2 cellular contexts compared by ENCODE assay signal in the genomic region with DNA sequence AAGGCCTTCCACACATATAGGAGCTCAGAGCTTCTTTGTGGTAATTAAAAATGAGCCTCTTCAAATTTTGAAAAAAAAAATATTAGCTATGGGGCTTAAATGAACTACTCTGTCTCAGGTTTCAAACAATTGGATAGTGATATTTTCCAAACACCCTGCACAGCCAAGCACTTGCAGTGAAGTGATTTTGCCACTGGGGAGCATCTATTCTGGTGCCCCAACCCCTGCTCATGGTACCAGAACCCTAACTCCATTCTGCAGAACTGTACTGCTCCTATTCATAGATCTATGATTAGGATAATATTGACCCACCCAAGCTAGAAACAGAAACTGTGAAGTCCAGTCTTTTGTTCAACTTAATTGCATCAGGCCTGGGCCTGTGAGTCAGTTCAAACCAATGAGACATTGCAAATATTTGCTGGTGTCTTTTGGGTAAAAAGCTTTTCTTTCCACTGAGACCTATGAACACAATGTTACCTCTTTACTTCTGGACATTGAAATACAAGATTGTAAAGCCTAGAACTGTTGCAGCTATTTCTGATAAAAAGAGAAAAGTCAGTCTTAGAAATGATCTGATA.
TF ChIP-seq lines count a peak whose summit lies in the region.

No MANE protein-coding gene starts in this region.

TF ChIP-seq in HepG2, 621 proteins besides CTCF, POLR2A, EP300 and RAD21:
- TF ChIP-seq ZNF672 (CRISPR knock-in tag; IDR thresholded peaks at IDR 0.05): no peak
- TF ChIP-seq, protein P1, sequence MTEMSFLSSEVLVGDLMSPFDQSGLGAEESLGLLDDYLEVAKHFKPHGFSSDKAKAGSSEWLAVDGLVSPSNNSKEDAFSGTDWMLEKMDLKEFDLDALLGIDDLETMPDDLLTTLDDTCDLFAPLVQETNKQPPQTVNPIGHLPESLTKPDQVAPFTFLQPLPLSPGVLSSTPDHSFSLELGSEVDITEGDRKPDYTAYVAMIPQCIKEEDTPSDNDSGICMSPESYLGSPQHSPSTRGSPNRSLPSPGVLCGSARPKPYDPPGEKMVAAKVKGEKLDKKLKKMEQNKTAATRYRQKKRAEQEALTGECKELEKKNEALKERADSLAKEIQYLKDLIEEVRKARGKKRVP (CRISPR knock-in tag; IDR thresholded peaks at IDR 0.05): peak in 1 of 2 experiments; percentile 51; a peak in 1 of 4 replicates
- TF ChIP-seq CEBPB (IDR thresholded peaks at IDR 0.05; ENCODE audit: borderline replicate concordance, low read depth, low read length): 0 out of 2 replicates have a peak, but pooled peaks have one; percentile 31
TF ChIP-seq in HepG2: peak in this region for 2.

TF ChIP-seq in H1, 55 proteins besides CTCF, POLR2A, EP300 and RAD21:
- no peak for TF ChIP-seq CHD2 (IDR thresholded peaks at IDR 0.05; ENCODE audit: low read length)
- TF ChIP-seq POU5F1 (IDR thresholded peaks at IDR 0.05; ENCODE audit: low read depth, low read length): no peak
- no peak for TF ChIP-seq TBP (IDR thresholded peaks at IDR 0.05; ENCODE audit: low read depth, low read length)
- TF ChIP-seq, protein P2, sequence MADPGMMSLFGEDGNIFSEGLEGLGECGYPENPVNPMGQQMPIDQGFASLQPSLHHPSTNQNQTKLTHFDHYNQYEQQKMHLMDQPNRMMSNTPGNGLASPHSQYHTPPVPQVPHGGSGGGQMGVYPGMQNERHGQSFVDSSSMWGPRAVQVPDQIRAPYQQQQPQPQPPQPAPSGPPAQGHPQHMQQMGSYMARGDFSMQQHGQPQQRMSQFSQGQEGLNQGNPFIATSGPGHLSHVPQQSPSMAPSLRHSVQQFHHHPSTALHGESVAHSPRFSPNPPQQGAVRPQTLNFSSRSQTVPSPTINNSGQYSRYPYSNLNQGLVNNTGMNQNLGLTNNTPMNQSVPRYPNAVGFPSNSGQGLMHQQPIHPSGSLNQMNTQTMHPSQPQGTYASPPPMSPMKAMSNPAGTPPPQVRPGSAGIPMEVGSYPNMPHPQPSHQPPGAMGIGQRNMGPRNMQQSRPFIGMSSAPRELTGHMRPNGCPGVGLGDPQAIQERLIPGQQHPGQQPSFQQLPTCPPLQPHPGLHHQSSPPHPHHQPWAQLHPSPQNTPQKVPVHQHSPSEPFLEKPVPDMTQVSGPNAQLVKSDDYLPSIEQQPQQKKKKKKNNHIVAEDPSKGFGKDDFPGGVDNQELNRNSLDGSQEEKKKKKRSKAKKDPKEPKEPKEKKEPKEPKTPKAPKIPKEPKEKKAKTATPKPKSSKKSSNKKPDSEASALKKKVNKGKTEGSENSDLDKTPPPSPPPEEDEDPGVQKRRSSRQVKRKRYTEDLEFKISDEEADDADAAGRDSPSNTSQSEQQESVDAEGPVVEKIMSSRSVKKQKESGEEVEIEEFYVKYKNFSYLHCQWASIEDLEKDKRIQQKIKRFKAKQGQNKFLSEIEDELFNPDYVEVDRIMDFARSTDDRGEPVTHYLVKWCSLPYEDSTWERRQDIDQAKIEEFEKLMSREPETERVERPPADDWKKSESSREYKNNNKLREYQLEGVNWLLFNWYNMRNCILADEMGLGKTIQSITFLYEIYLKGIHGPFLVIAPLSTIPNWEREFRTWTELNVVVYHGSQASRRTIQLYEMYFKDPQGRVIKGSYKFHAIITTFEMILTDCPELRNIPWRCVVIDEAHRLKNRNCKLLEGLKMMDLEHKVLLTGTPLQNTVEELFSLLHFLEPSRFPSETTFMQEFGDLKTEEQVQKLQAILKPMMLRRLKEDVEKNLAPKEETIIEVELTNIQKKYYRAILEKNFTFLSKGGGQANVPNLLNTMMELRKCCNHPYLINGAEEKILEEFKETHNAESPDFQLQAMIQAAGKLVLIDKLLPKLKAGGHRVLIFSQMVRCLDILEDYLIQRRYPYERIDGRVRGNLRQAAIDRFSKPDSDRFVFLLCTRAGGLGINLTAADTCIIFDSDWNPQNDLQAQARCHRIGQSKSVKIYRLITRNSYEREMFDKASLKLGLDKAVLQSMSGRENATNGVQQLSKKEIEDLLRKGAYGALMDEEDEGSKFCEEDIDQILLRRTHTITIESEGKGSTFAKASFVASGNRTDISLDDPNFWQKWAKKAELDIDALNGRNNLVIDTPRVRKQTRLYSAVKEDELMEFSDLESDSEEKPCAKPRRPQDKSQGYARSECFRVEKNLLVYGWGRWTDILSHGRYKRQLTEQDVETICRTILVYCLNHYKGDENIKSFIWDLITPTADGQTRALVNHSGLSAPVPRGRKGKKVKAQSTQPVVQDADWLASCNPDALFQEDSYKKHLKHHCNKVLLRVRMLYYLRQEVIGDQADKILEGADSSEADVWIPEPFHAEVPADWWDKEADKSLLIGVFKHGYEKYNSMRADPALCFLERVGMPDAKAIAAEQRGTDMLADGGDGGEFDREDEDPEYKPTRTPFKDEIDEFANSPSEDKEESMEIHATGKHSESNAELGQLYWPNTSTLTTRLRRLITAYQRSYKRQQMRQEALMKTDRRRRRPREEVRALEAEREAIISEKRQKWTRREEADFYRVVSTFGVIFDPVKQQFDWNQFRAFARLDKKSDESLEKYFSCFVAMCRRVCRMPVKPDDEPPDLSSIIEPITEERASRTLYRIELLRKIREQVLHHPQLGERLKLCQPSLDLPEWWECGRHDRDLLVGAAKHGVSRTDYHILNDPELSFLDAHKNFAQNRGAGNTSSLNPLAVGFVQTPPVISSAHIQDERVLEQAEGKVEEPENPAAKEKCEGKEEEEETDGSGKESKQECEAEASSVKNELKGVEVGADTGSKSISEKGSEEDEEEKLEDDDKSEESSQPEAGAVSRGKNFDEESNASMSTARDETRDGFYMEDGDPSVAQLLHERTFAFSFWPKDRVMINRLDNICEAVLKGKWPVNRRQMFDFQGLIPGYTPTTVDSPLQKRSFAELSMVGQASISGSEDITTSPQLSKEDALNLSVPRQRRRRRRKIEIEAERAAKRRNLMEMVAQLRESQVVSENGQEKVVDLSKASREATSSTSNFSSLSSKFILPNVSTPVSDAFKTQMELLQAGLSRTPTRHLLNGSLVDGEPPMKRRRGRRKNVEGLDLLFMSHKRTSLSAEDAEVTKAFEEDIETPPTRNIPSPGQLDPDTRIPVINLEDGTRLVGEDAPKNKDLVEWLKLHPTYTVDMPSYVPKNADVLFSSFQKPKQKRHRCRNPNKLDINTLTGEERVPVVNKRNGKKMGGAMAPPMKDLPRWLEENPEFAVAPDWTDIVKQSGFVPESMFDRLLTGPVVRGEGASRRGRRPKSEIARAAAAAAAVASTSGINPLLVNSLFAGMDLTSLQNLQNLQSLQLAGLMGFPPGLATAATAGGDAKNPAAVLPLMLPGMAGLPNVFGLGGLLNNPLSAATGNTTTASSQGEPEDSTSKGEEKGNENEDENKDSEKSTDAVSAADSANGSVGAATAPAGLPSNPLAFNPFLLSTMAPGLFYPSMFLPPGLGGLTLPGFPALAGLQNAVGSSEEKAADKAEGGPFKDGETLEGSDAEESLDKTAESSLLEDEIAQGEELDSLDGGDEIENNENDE (IDR thresholded peaks at IDR 0.05; ENCODE audit: insufficient replicate concordance, low read length): no peak
- TF ChIP-seq, protein P3, sequence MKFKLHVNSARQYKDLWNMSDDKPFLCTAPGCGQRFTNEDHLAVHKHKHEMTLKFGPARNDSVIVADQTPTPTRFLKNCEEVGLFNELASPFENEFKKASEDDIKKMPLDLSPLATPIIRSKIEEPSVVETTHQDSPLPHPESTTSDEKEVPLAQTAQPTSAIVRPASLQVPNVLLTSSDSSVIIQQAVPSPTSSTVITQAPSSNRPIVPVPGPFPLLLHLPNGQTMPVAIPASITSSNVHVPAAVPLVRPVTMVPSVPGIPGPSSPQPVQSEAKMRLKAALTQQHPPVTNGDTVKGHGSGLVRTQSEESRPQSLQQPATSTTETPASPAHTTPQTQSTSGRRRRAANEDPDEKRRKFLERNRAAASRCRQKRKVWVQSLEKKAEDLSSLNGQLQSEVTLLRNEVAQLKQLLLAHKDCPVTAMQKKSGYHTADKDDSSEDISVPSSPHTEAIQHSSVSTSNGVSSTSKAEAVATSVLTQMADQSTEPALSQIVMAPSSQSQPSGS (IDR thresholded peaks at IDR 0.05; ENCODE audit: low read length): no peak
- TF ChIP-seq SIX5 (IDR thresholded peaks at IDR 0.05; ENCODE audit: low read depth, low read length): no peak
- TF ChIP-seq, protein P4, sequence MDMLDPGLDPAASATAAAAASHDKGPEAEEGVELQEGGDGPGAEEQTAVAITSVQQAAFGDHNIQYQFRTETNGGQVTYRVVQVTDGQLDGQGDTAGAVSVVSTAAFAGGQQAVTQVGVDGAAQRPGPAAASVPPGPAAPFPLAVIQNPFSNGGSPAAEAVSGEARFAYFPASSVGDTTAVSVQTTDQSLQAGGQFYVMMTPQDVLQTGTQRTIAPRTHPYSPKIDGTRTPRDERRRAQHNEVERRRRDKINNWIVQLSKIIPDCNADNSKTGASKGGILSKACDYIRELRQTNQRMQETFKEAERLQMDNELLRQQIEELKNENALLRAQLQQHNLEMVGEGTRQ (IDR thresholded peaks at IDR 0.05; ENCODE audit: low read length): no peak
- no peak for TF ChIP-seq POLR2AphosphoS5 (IDR thresholded peaks at IDR 0.05; ENCODE audit: low read depth, low read length)
TF ChIP-seq in H1: peak in this region for 0.
